In genomic region chr10:29343607-29344038, GRCh38 we compare ENCODE assay signal across 27 cellular contexts. TPM values are rescaled to one million over a fixed set of nuclear protein-coding genes. Genes with fewer than 3 reads are reported as not detected.
A peak's percentile ranks its signal among the peaks of the same experiment; 100 is the strongest.
DNase-seq lines count a peak whose midpoint lies in the region; ATAC-seq and TF ChIP-seq lines count a peak whose summit lies in the region.
"Had no signal": no experiment of that assay in that cellular context is flagged by ENCODE, and none has a peak within 500 bp of the region (broad histone marks: within the 10 kb centered on the region; RNA-seq: fewer than 3 reads in every experiment).

No MANE protein-coding gene starts in this region.

- H3K4me3 ChIP-seq in left ventricle myocardium inferior (no peak overlapping the region), right atrium auricular region (no peak overlapping the region), tibial nerve (no peak overlapping the region)
- H3K4me3 ChIP-seq: esophagus muscularis mucosa, gastroesophageal sphincter, hepatocyte, left lung, transverse colon had no signal

- TF ChIP-seq CTCF in left ventricle myocardium inferior (IDR thresholded peaks at IDR 0.05; ENCODE audit: borderline replicate concordance) (no peak), right atrium auricular region (IDR thresholded peaks at IDR 0.05) (no peak), tibial nerve (IDR thresholded peaks at IDR 0.05) (no peak)

- no peak for TF ChIP-seq EP300 in tibial nerve (IDR thresholded peaks at IDR 0.05)

- DNase-seq in left ventricle myocardium inferior (no peak), right atrium auricular region (ENCODE audit: low spot score) (no peak), MV-4-11 (lab: John Stamatoyannopoulos, UW) (peak; percentile 56), dermis microvascular lymphatic vessel endothelial cell (ENCODE audit: low read depth in 2 of 2) (peak; percentile 20 to 63), sciatic nerve (ENCODE audit: low spot score) (peak; percentile 69), NCI-H345 treated with DMSO at 0.1 percent for 48 hours (lab: John Stamatoyannopoulos, UW; ENCODE audit: unreplicated experiment) (no peak), tibial nerve (ENCODE audit: low spot score in 2 of 2) (no peak), hypothalamus (lab: John Stamatoyannopoulos, UW) (no peak)
- DNase-seq: activated B cell treated with CpG ODN at 0.5 μM for 24 hours; activated CD4-positive, alpha-beta T cell treated with anti-CD3 and anti-CD28 coated beads, Interleukin-2, amount 50 U/mL, for 4 hours; activated naive CD4-positive, alpha-beta T cell treated with Interleukin-2 at 50 U/mL for 16 hours; AML-193; brain microvascular endothelial cell; endodermal cell; left lung; NCI-H2081; NCI-H2227 treated with DMSO at 0.1 percent for 48 hours; NCI-H69; SIG-M5; small intestine; stimulated activated CD4-positive, alpha-beta T cell treated with anti-CD3 and anti-CD28 coated beads, Interleukin-2, amount 100 ng/mL, for 24 hours; transverse colon had no signal

- 20 to 28% methylated on average over 7 of the region's 7 CpGs for WGBS in tibial nerve, 2 donors

- H3K27me3 ChIP-seq in left ventricle myocardium inferior (ENCODE audit: low read depth) (no peaks in the 10 kb centered on the region), right atrium auricular region (no peaks in the 10 kb centered on the region), tibial nerve (no peaks in the 10 kb centered on the region)
- H3K27me3 ChIP-seq: brain microvascular endothelial cell, esophagus muscularis mucosa, gastroesophageal sphincter, hepatocyte, left lung, transverse colon had no signal

- H3K36me3 ChIP-seq in left ventricle myocardium inferior (no peaks in the 10 kb centered on the region), right atrium auricular region (no peaks in the 10 kb centered on the region), tibial nerve (no peaks in the 10 kb centered on the region)
- H3K36me3 ChIP-seq: brain microvascular endothelial cell, esophagus muscularis mucosa, gastroesophageal sphincter, left lung, transverse colon had no signal

- H3K27ac ChIP-seq in left ventricle myocardium inferior (replicated peaks) = peak overlapping the region; percentile 37
- no peak overlapping the region for H3K27ac ChIP-seq in right atrium auricular region
- H3K27ac ChIP-seq in tibial nerve = peak overlapping the region in 2 of 4 donors; percentile 46 to 55
- H3K27ac ChIP-seq: gastroesophageal sphincter, hepatocyte, HL-60, left lung, transverse colon had no signal

- intact Hi-C loops in left ventricle myocardium inferior (cut with micrococcal nuclease) (no loop called here), sciatic nerve (cut with DNase I) (no loop called here)

- H3K4me1 ChIP-seq in left ventricle myocardium inferior = no peaks in the 10 kb centered on the region
- no peaks in the 10 kb centered on the region for H3K4me1 ChIP-seq in right atrium auricular region
- peaks cover 0 to 28% (median 7%) of the 10 kb centered on the region in 4 donors for H3K4me1 ChIP-seq in tibial nerve
- H3K4me1 ChIP-seq: esophagus muscularis mucosa, gastroesophageal sphincter, left lung, transverse colon had no signal

- H3K9me3 ChIP-seq in left ventricle myocardium inferior (replicated peaks) (peaks cover 3% of the 10 kb centered on the region), right atrium auricular region (peaks cover 0 to 6% of the 10 kb centered on the region in 2 donors), tibial nerve (peaks cover 0 to 8% (median 0%) of the 10 kb centered on the region in 4 donors)
- H3K9me3 ChIP-seq: esophagus muscularis mucosa, gastroesophageal sphincter, transverse colon had no signal

- TF ChIP-seq POLR2A in tibial nerve (IDR thresholded peaks at IDR 0.05) = no peak

- ATAC-seq in sciatic nerve = peak; percentile 79
- ATAC-seq: left lung, Panc1 had no signal

RNA-seq across cellular contexts. Expression of gene LYZL1, which starts 54.8 kb away (rescaled TPM):
- total RNA-seq in left ventricle myocardium inferior (not detected), right atrium auricular region (not detected), dermis microvascular lymphatic vessel endothelial cell (not detected in 2 replicates), sciatic nerve (not detected), tibial nerve (not detected)
- total RNA-seq: activated B cell treated with CpG ODN at 0.5 μM for 24 hours, endodermal cell, esophagus muscularis mucosa, gastroesophageal sphincter, hepatocyte, left lung, transverse colon had no signal

Comparison
In these comparisons a context has a peak if more than half of its experiments do, and no peak if none do; other contexts are left out.
1. DNase-seq: peak in MV-4-11 (single experiment), dermis microvascular lymphatic vessel endothelial cell (2 of 2) and sciatic nerve (single experiment); none in left ventricle myocardium inferior (single experiment), right atrium auricular region (single experiment), NCI-H345 treated with DMSO at 0.1 percent for 48 hours (single experiment), tibial nerve (0 of 2) and hypothalamus (0 of 51).